ENCODE assay signal across 16 cellular contexts in genomic region chr7:136709876-136710275, GRCh38.
DNase-seq lines count a peak whose midpoint lies in the region; TF ChIP-seq lines count a peak whose summit lies in the region.
"Had no signal": no experiment of that assay in that cellular context is flagged by ENCODE, and none has a peak within 500 bp of the region (broad histone marks: within the 10 kb centered on the region; RNA-seq: fewer than 3 reads in every experiment).

No MANE protein-coding gene starts in this region.

- H3K36me3 Mint-ChIP-seq in mesothelial cell of epicardium: no peaks in the 10 kb centered on the region
- H3K36me3 Mint-ChIP-seq: CD4-positive, alpha-beta memory T cell had no signal

- peaks cover 4% of the 10 kb centered on the region for H3K9me3 Mint-ChIP-seq in mesothelial cell of epicardium

- TF ChIP-seq CTCF in hepatocyte (IDR thresholded peaks at IDR 0.05; ENCODE audit: poor library complexity) (no peak), mesothelial cell of epicardium (IDR thresholded peaks at IDR 0.05; ENCODE audit: unreplicated experiment) (no peak), thyroid gland (IDR thresholded peaks at IDR 0.05) (no peak)

- H3K4me1 ChIP-seq in hepatocyte (ENCODE audit: insufficient read depth) (peaks cover 17% of the 10 kb centered on the region), thyroid gland (peaks cover 15 to 18% of the 10 kb centered on the region in 2 donors)

- no peaks in the 10 kb centered on the region for H3K27me3 Mint-ChIP-seq in mesothelial cell of epicardium (ENCODE audit: low read depth)
- H3K27me3 Mint-ChIP-seq: B cell; CD4-positive, alpha-beta memory T cell had no signal

- no peaks in the 10 kb centered on the region for H3K27me3 ChIP-seq in hepatocyte
- H3K27me3 ChIP-seq in thyroid gland: no peaks in the 10 kb centered on the region

- DNase-seq in SK-N-DZ (ENCODE audit: low spot score) (peak; percentile 76), hepatocyte (ENCODE audit: low spot score) (peak; percentile 25), mesothelial cell of epicardium (ENCODE audit: low spot score in 2 of 2, unreplicated experiment in 2 of 2) (no peak), thyroid gland (no peak), AG20443 (ENCODE audit: low spot score) (no peak), GM19240 (ENCODE audit: insufficient read length, low spot score) (no peak), NCI-H146 (lab: John Stamatoyannopoulos, UW) (no peak)
- DNase-seq: ACHN; CD4-positive, alpha-beta memory T cell; DMS79; GM23248; H7 had no signal

- H4K20me1 ChIP-seq in hepatocyte (ENCODE audit: insufficient read depth, poor library complexity, severe bottlenecking): no peaks in the 10 kb centered on the region

- WGBS in hepatocyte (ENCODE audit: low lambda C conversion rate, missing lambda C conversion rate): 22% methylated on average over 1 of the region's 1 CpG
- 80 to 100% methylated on average over 1 of the region's 1 CpG for WGBS in thyroid gland, 2 donors

- peak overlapping the region; percentile 70 for H3K27ac Mint-ChIP-seq in mesothelial cell of epicardium
- H3K27ac Mint-ChIP-seq: B cell; CD4-positive, alpha-beta memory T cell had no signal

- H3K36me3 ChIP-seq in hepatocyte (replicated peaks; ENCODE audit: insufficient read depth, low read depth) (no peaks in the 10 kb centered on the region), thyroid gland (no peaks in the 10 kb centered on the region)

- H3K4me3 ChIP-seq in hepatocyte (no peak overlapping the region), thyroid gland (replicated peaks in 1 of 3) (no peak overlapping the region)
- H3K4me3 ChIP-seq: GM12878, GM23248 had no signal

- H3K27ac ChIP-seq in hepatocyte (peak overlapping the region; percentile 35), thyroid gland (peak overlapping the region in 2 of 3 donors; percentile 17 to 30)
- H3K27ac ChIP-seq: C4-2B, GM23248, HL-60 had no signal

- H3K4me3 Mint-ChIP-seq in mesothelial cell of epicardium: no peak overlapping the region
- H3K4me3 Mint-ChIP-seq: B cell; CD4-positive, alpha-beta memory T cell had no signal

- H3K9me2 ChIP-seq in hepatocyte (replicated peaks; ENCODE audit: insufficient read depth): no peaks in the 10 kb centered on the region

- H3K4me2 ChIP-seq in hepatocyte: no peak overlapping the region

- no peaks in the 10 kb centered on the region for H3K9me3 ChIP-seq in hepatocyte (ENCODE audit: low read depth)
- no peaks in the 10 kb centered on the region for H3K9me3 ChIP-seq in thyroid gland

- H2AFZ ChIP-seq in hepatocyte: no peak overlapping the region
- H2AFZ ChIP-seq: GM23248 had no signal

- H3K4me1 Mint-ChIP-seq in mesothelial cell of epicardium: peaks cover 8% of the 10 kb centered on the region
- H3K4me1 Mint-ChIP-seq: B cell; CD4-positive, alpha-beta memory T cell had no signal

- no peak for TF ChIP-seq POLR2A in thyroid gland (IDR thresholded peaks at IDR 0.05)

- intact Hi-C loops in thyroid gland (cut with DNase I): no loop called here

- no peaks in the 10 kb centered on the region for H3K79me2 ChIP-seq in hepatocyte

Comparison
In these comparisons a context has a peak if more than half of its experiments do, and no peak if none do; other contexts are left out.
1. DNase-seq: peak in SK-N-DZ (single experiment) and hepatocyte (single experiment); none in mesothelial cell of epicardium (0 of 2), thyroid gland (0 of 2), AG20443 (single experiment), GM19240 (single experiment) and NCI-H146 (single experiment).